8 cellular contexts compared by ENCODE assay signal in genomic region chr17:17782425-17783120, GRCh38. TPM values are rescaled to one million over a fixed set of nuclear protein-coding genes. Genes with fewer than 3 reads are reported as not detected.
DNase-seq lines count a peak whose midpoint lies in the region; ATAC-seq and TF ChIP-seq lines count a peak whose summit lies in the region.

No MANE protein-coding gene starts in this region.

- H3K4me1 Mint-ChIP-seq in Caco-2 (ENCODE audit: low read depth, unreplicated experiment), result peaks cover 26% of the 10 kb centered on the region
- H3K4me1 Mint-ChIP-seq in T-helper 17 cell, result peaks cover 13% of the 10 kb centered on the region

- TF ChIP-seq POLR2A in HCT116 (IDR thresholded peaks at IDR 0.05; ENCODE audit: borderline replicate concordance, extremely low read depth, insufficient read depth, insufficient read length), result no peak

- intact Hi-C loops in Caco-2 (cut with micrococcal nuclease; ENCODE audit: unreplicated experiment) (loop anchor here (5.0 kb wide), 2 partner anchors 100 to 580 kb away; partner anchors contain the start of genes RAI1 and SHMT1), HCT116 (cut with micrococcal nuclease) (loop anchor here (10.0 kb wide), 1 partner anchor 98 kb away; the partner anchor contains the start of gene RAI1)

- DNase-seq in Caco-2, result peak in 1 of 2 experiments; percentile 54
- no peak for DNase-seq in HCT116 (ENCODE audit: low read depth, low spot score)
- no peak for DNase-seq in T-helper 17 cell
- peak in 1 of 2 donors; percentile 30 for DNase-seq in fibroblast of lung (ENCODE audit: low read depth in 2 of 2)
- peak; percentile 59 for DNase-seq in occipital lobe (lab: John Stamatoyannopoulos, UW)
- no peak for DNase-seq in MG63
- no peak for DNase-seq in SKM-1 treated with dmso at 0.1 percent for 144 hours (lab: John Stamatoyannopoulos, UW; ENCODE audit: unreplicated experiment)

- H3K9me3 Mint-ChIP-seq in Caco-2 (ENCODE audit: unreplicated experiment), result no peaks in the 10 kb centered on the region

- H3K27ac ChIP-seq in HCT116 (ENCODE audit: low read depth, low read length), result peak overlapping the region; percentile 80
- H3K27ac ChIP-seq in fibroblast of lung (ENCODE audit: insufficient read depth, low read length), result no peak overlapping the region

- H3K4me3 Mint-ChIP-seq in Caco-2 (ENCODE audit: unreplicated experiment), result peak overlapping the region; percentile 86
- peak overlapping the region; percentile 91 for H3K4me3 Mint-ChIP-seq in T-helper 17 cell

- H3K27me3 ChIP-seq in Caco-2 (replicated peaks; ENCODE audit: control insufficient read depth, insufficient read depth, low read length), result no peaks in the 10 kb centered on the region
- H3K27me3 ChIP-seq in HCT116 (ENCODE audit: insufficient read depth, low read length), result no peaks in the 10 kb centered on the region
- H3K27me3 ChIP-seq in fibroblast of lung (ENCODE audit: control insufficient read depth, insufficient read depth, low read length), result no peaks in the 10 kb centered on the region
- no peaks in the 10 kb centered on the region for H3K27me3 ChIP-seq in MG63

- no peak for TF ChIP-seq RAD21 in HCT116 (IDR thresholded peaks at IDR 0.05; ENCODE audit: low read depth)

- H3K27ac Mint-ChIP-seq in Caco-2 (ENCODE audit: unreplicated experiment) (peak overlapping the region; percentile 32), T-helper 17 cell (no peak overlapping the region)

- no peaks in the 10 kb centered on the region for H3K9me2 ChIP-seq in HCT116 (ENCODE audit: insufficient read depth)

- H3K9ac ChIP-seq in HCT116 (ENCODE audit: low read length), result peak overlapping the region; percentile 76
- H3K9ac ChIP-seq in fibroblast of lung (ENCODE audit: insufficient read depth, low read length), result no peak overlapping the region

- peaks cover 1% of the 10 kb centered on the region; the same call in 1 of the 2 replicates for H3K36me3 ChIP-seq in Caco-2 (ENCODE audit: control insufficient read depth, insufficient read depth, low read length)
- H3K36me3 ChIP-seq in HCT116 (ENCODE audit: control insufficient read depth in 1 of 2, insufficient read depth in 2 of 2, low read length in 2 of 2), result no peaks in the 10 kb centered on the region
- H3K36me3 ChIP-seq in fibroblast of lung (ENCODE audit: control insufficient read depth, insufficient read depth, low read length), result no peaks in the 10 kb centered on the region
- no peaks in the 10 kb centered on the region for H3K36me3 ChIP-seq in MG63

- H3K36me3 Mint-ChIP-seq in Caco-2 (ENCODE audit: insufficient read depth, unreplicated experiment) (peaks cover 18% of the 10 kb centered on the region), T-helper 17 cell (ENCODE audit: low read depth) (no peaks in the 10 kb centered on the region)

- H3K4me1 ChIP-seq in Caco-2 (peaks cover 31% of the 10 kb centered on the region), HCT116 (ENCODE audit: control insufficient read depth in 1 of 2, insufficient read depth in 2 of 2, low read length in 2 of 2) (peaks cover 48 to 72% of the 10 kb centered on the region in 2 experiments), fibroblast of lung (ENCODE audit: control insufficient read depth, extremely low read depth, insufficient read depth, low read length) (peaks cover 19% of the 10 kb centered on the region)

- RAD21 ChIA-PET in HCT116 (lab: Charles Lee; ENCODE audit: low non-redundant PET in 1 of 2, low total read pairs in 2 of 2, uncharacterized antibody in 2 of 2, unreplicated experiment in 2 of 2), result no interaction called here

- TF ChIP-seq CTCF in Caco-2 (IDR thresholded peaks at IDR 0.05; ENCODE audit: insufficient read depth in 1 of 2, low read depth in 1 of 2, low read length in 1 of 2, severe bottlenecking in 1 of 2, unreplicated experiment in 1 of 2) (no peak), HCT116 (IDR thresholded peaks at IDR 0.05 in 2 of 3, conservative IDR thresholded peaks at IDR 0.05 in 1 of 3; ENCODE audit: borderline replicate concordance in 1 of 3, insufficient read depth in 1 of 3, low read depth in 2 of 3, low read length in 2 of 3) (no peak), fibroblast of lung (conservative IDR thresholded peaks at IDR 0.05 in 1 of 2, IDR thresholded peaks at IDR 0.05 in 1 of 2; ENCODE audit: low read depth in 1 of 2, low read length in 2 of 2) (no peak)

- CTCF ChIA-PET in Caco-2 (lab: Charles Lee), result interaction anchor here (0.9 kb wide), 1 partner anchor 139 kb away, joined by 4 read pairs; no protein-coding TSS in a partner anchor
- CTCF ChIA-PET in HCT116 (lab: Charles Lee), result interaction anchor here (0.8 kb wide), 1 partner anchor 551 kb away, joined by 3 read pairs; no protein-coding TSS in a partner anchor

- H3K4me3 ChIP-seq in Caco-2 (ENCODE audit: low read depth, low read length) (peak overlapping the region; percentile 57), HCT116 (replicated peaks in 1 of 2; ENCODE audit: low read depth in 1 of 2, low read length in 2 of 2) (peak overlapping the region; percentile 41 to 61), fibroblast of lung (replicated peaks in 1 of 4; ENCODE audit: control extremely low read depth in 1 of 4, insufficient read depth in 1 of 4, low read depth in 3 of 4, low read length in 4 of 4) (peak overlapping the region in 3 of 4 experiments; percentile 12 to 56 (median 22)), MG63 (no peak overlapping the region; the same call in 1 of the 2 replicates)

- H2AFZ ChIP-seq in HCT116 (ENCODE audit: low read depth, low read length, poor library complexity, severe bottlenecking) (no peak overlapping the region), fibroblast of lung (ENCODE audit: low read length) (no peak overlapping the region)

- ATAC-seq in HCT116 (peak; percentile 34), T-helper 17 cell (peak; percentile 25), HG02973 (IDR thresholded peaks at IDR 0.05; ENCODE audit: unreplicated experiment) (no peak)

- H3K27me3 Mint-ChIP-seq in Caco-2 (ENCODE audit: insufficient read depth, unreplicated experiment), result no peaks in the 10 kb centered on the region
- no peaks in the 10 kb centered on the region for H3K27me3 Mint-ChIP-seq in T-helper 17 cell

- H3K9me3 ChIP-seq in Caco-2 (no peaks in the 10 kb centered on the region), HCT116 (ENCODE audit: control insufficient read depth in 1 of 2, insufficient read depth in 1 of 2, low read depth in 1 of 2, low read length in 2 of 2) (no peaks in the 10 kb centered on the region), T-helper 17 cell (ENCODE audit: control insufficient read depth, low read length, poor library complexity, severe bottlenecking) (no peaks in the 10 kb centered on the region), fibroblast of lung (ENCODE audit: control insufficient read depth, insufficient read depth, low read depth, low read length) (no peaks in the 10 kb centered on the region), MG63 (no peaks in the 10 kb centered on the region)

- POLR2A ChIA-PET in Caco-2 (lab: Charles Lee) (no interaction called here), HCT116 (lab: Charles Lee) (no interaction called here)

- BruUV-seq in Caco-2 (replicated peaks; lab: Mats Ljungman, UMichigan) (no TSS peak), HCT116 (replicated peaks; lab: Mats Ljungman, UMichigan) (no TSS peak)

- H3K4me2 ChIP-seq in HCT116 (ENCODE audit: low read length) (peak overlapping the region; percentile 91), fibroblast of lung (ENCODE audit: extremely low read depth, insufficient read depth, low read length) (peak overlapping the region; percentile 90)

- H4K20me1 ChIP-seq in HCT116 (ENCODE audit: insufficient read depth) (no peaks in the 10 kb centered on the region; the same call in 1 of the 2 replicates), fibroblast of lung (ENCODE audit: control insufficient read depth, extremely low read depth, insufficient read depth, low read length) (no peaks in the 10 kb centered on the region)

- peaks cover 33% of the 10 kb centered on the region for H3K79me2 ChIP-seq in HCT116 (ENCODE audit: insufficient read depth, low read length)
- H3K79me2 ChIP-seq in fibroblast of lung (ENCODE audit: control insufficient read depth, insufficient read depth, low read length), result peaks cover 6% of the 10 kb centered on the region

TF ChIP-seq in HCT116, 20 proteins besides CTCF, POLR2A, EP300 and RAD21:
- no peak for TF ChIP-seq TCF7L2 (IDR thresholded peaks at IDR 0.05; ENCODE audit: borderline replicate concordance, extremely low read depth, insufficient read depth, insufficient read length)
- TF ChIP-seq ZFX (IDR thresholded peaks at IDR 0.05), result peak; percentile 61; the same call in 1 of the 2 replicates
- TF ChIP-seq JUND (IDR thresholded peaks at IDR 0.05), result no peak
- 0 out of 2 replicates have a peak, but pooled peaks have one; percentile 41 for TF ChIP-seq MAX (IDR thresholded peaks at IDR 0.05)

RNA-seq across cellular contexts. Expression of gene SREBF1, which starts 54.2 kb away (rescaled TPM):
- 109 and 118 TPM in 2 replicates for total RNA-seq in Caco-2 (2022)
- 298 TPM for total RNA-seq in HCT116 (2021; ENCODE audit: unreplicated experiment)
- polyA plus RNA-seq in HCT116 (2012), result 252 and 301 TPM in 2 replicates
- total RNA-seq in T-helper 17 cell, result 100 to 1,000 TPM; 198 to 241 TPM
- 51.9 and 77.6 TPM in 2 replicates for total RNA-seq in fibroblast of lung
- polyA plus RNA-seq in fibroblast of lung, result 29.7 and 49.1 TPM in 2 replicates
- polyA plus RNA-seq in fibroblast of lung (2012), result 73.7 and 109 TPM in 2 replicates
- polyA minus RNA-seq in fibroblast of lung (ENCODE audit: low replicate concordance), result 172 and 195 TPM in 2 replicates
- total RNA-seq in occipital lobe, result 12.6 TPM
- 36.0 and 59.3 TPM in 2 replicates for total RNA-seq in MG63 (2014; rRNA removed; shearing (Covaris generic); ENCODE audit: low replicate concordance)
